1 cellular context compared by ENCODE assay signal in the genomic region with DNA sequence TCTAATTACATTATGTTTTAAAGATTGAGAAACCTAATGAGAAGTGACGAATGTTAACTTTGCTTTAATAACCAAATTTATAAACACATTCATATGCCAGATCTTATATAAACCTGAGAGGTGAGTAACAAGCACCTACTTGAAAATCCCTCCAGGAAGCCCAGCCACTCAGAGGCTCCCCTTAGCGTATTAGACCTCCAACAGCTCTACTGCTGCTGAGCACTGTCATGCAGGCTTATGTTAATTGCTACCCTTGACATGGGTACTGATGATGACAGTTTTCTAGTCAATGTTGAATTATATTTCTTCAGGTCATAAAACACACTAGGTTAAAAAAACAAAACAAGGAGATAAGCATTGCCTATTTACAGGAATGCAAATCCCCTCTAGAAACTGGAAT.
TF ChIP-seq lines count a peak whose summit lies in the region.

No MANE protein-coding gene starts in this region.

TF ChIP-seq in GM23338, 12 proteins besides CTCF, POLR2A, EP300 and RAD21 (continued from another document):
- TF ChIP-seq, protein P1, sequence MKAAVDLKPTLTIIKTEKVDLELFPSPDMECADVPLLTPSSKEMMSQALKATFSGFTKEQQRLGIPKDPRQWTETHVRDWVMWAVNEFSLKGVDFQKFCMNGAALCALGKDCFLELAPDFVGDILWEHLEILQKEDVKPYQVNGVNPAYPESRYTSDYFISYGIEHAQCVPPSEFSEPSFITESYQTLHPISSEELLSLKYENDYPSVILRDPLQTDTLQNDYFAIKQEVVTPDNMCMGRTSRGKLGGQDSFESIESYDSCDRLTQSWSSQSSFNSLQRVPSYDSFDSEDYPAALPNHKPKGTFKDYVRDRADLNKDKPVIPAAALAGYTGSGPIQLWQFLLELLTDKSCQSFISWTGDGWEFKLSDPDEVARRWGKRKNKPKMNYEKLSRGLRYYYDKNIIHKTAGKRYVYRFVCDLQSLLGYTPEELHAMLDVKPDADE (IDR thresholded peaks at IDR 0.05): no peak
- TF ChIP-seq, protein P2, sequence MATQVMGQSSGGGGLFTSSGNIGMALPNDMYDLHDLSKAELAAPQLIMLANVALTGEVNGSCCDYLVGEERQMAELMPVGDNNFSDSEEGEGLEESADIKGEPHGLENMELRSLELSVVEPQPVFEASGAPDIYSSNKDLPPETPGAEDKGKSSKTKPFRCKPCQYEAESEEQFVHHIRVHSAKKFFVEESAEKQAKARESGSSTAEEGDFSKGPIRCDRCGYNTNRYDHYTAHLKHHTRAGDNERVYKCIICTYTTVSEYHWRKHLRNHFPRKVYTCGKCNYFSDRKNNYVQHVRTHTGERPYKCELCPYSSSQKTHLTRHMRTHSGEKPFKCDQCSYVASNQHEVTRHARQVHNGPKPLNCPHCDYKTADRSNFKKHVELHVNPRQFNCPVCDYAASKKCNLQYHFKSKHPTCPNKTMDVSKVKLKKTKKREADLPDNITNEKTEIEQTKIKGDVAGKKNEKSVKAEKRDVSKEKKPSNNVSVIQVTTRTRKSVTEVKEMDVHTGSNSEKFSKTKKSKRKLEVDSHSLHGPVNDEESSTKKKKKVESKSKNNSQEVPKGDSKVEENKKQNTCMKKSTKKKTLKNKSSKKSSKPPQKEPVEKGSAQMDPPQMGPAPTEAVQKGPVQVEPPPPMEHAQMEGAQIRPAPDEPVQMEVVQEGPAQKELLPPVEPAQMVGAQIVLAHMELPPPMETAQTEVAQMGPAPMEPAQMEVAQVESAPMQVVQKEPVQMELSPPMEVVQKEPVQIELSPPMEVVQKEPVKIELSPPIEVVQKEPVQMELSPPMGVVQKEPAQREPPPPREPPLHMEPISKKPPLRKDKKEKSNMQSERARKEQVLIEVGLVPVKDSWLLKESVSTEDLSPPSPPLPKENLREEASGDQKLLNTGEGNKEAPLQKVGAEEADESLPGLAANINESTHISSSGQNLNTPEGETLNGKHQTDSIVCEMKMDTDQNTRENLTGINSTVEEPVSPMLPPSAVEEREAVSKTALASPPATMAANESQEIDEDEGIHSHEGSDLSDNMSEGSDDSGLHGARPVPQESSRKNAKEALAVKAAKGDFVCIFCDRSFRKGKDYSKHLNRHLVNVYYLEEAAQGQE (IDR thresholded peaks at IDR 0.05; ENCODE audit: unreplicated experiment): no peak
- TF ChIP-seq ZNF114 (CRISPR knock-in tag; IDR thresholded peaks at IDR 0.05) (no peak), CREB1 (CRISPR knock-in tag; IDR thresholded peaks at IDR 0.05; ENCODE audit: low read depth) (no peak), ZNF331 (CRISPR knock-in tag; IDR thresholded peaks at IDR 0.05; ENCODE audit: low read depth) (no peak), EZH2phosphoT487 (IDR thresholded peaks at IDR 0.05; ENCODE audit: unreplicated experiment) (no peak)
TF ChIP-seq in GM23338: peak in this region for 0.
